In the genomic region with DNA sequence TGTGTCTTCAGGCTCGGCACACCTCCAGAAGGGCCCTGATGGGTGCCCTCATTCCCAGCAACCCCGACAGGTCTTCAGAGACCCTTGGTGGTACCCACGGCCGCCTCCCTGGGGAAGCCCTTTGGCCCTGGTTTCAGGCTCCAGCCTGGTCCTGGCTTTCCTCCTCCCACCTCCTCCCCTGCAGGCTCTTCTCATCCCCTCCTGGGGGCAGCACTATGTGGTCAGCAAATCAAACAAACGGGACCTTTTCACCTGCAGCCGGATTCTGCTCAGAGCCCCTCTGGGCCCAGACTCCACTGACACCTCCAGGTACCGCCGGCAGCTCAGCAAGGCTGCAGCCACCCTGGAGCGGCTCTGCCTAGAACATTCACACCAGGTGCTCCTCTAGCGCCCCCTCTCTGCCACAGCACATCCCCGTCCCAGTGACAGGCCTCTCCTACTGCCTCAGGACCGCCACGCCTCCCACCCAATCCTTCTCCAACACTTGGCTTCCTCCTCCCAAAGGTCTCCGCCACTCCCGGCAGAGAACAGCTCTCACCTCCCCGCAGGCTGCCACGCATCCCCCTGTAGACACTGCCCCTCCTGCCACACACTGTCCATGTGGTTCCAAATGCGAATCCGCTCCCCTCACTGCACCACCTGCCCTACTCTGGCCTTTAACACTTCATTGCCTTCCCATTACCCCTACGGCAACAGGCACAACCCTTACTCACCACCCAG, we compare ENCODE assay signal across 9 cellular contexts. TPM values are rescaled to one million over a fixed set of nuclear protein-coding genes. Genes with fewer than 3 reads are reported as not detected.
DNase-seq lines count a peak whose midpoint lies in the region; ATAC-seq and TF ChIP-seq lines count a peak whose summit lies in the region.
"Had no signal": no experiment of that assay in that cellular context is flagged by ENCODE, and none has a peak within 500 bp of the region (broad histone marks: within the 10 kb centered on the region; RNA-seq: fewer than 3 reads in every experiment).

No MANE protein-coding gene starts in this region.

- no peaks in the 10 kb centered on the region for H3K9me3 Mint-ChIP-seq in activated CD4-positive, alpha-beta T cell treated with anti-CD3 and anti-CD28 coated beads for 36 hours (ENCODE audit: low read depth)
- H3K9me3 Mint-ChIP-seq: activated naive CD4-positive, alpha-beta T cell treated with anti-CD3 and anti-CD28 coated beads, Interleukin-2, amount 50 U/mL, for 72 hours had no signal

- H3K4me1 ChIP-seq in liver (ENCODE audit: control insufficient read depth in 4 of 4, insufficient read depth in 4 of 4, low read length in 3 of 4) (peaks cover 0 to 6% (median 0%) of the 10 kb centered on the region in 4 donors), uterus (no peaks in the 10 kb centered on the region)

- no peak overlapping the region for H3K4me3 Mint-ChIP-seq in activated CD4-positive, alpha-beta T cell treated with anti-CD3 and anti-CD28 coated beads for 36 hours

- H3K9me3 ChIP-seq in liver (ENCODE audit: control insufficient read depth in 4 of 4, low read length in 3 of 4) (no peaks in the 10 kb centered on the region), uterus (no peaks in the 10 kb centered on the region)

- TF ChIP-seq POLR2A in uterus (IDR thresholded peaks at IDR 0.05): no peak

- H3K27ac ChIP-seq in liver (ENCODE audit: low read depth in 1 of 2, low read length in 2 of 2) (no peak overlapping the region), uterus (no peak overlapping the region)

- peaks cover 31% of the 10 kb centered on the region for H3K36me3 Mint-ChIP-seq in activated CD4-positive, alpha-beta T cell treated with anti-CD3 and anti-CD28 coated beads for 36 hours (ENCODE audit: low read depth)
- H3K36me3 Mint-ChIP-seq: activated naive CD4-positive, alpha-beta T cell treated with anti-CD3 and anti-CD28 coated beads, Interleukin-2, amount 50 U/mL, for 72 hours had no signal

- CTCF ChIA-PET in activated CD4-positive, alpha-beta T cell treated with anti-CD3 and anti-CD28 coated beads for 36 hours (lab: Charles Lee): interaction anchor here (0.6 to 3.3 kb wide), 5 partner anchors 9 to 837 kb away, joined by 3 to 45 read pairs (median 13); partner anchors contain the start of gene CORO7

- TF ChIP-seq CTCF in astrocyte of the cerebellum (IDR thresholded peaks at IDR 0.05; ENCODE audit: low read depth, low read length, missing control alignments) (peak; percentile 90), liver (IDR thresholded peaks at IDR 0.05; ENCODE audit: low read depth, low read length, missing input control) (peak; percentile 16), uterus (IDR thresholded peaks at IDR 0.05) (peak; percentile 14 to 25 (median 20))

- H3K36me3 ChIP-seq in liver (ENCODE audit: control insufficient read depth in 4 of 4, insufficient read depth in 3 of 4, low read depth in 1 of 4, low read length in 3 of 4) (peaks cover 4 to 9% (median 7%) of the 10 kb centered on the region in 4 donors), uterus (no peaks in the 10 kb centered on the region)

- in situ Hi-C loops in astrocyte of the cerebellum (cut with HindIII; ENCODE audit: low sequenced_read_pairs): no loop called here

- H3K27me3 Mint-ChIP-seq in activated CD4-positive, alpha-beta T cell treated with anti-CD3 and anti-CD28 coated beads for 36 hours: no peaks in the 10 kb centered on the region

- WGBS in liver: 84% methylated on average over 20 of the region's 20 CpGs

- H3K27me3 ChIP-seq in liver (ENCODE audit: control insufficient read depth in 4 of 4, insufficient read depth in 4 of 4, low read length in 3 of 4) (no peaks in the 10 kb centered on the region), uterus (no peaks in the 10 kb centered on the region)

- peak; percentile 73 for DNase-seq in activated CD4-positive, alpha-beta T cell treated with anti-CD3 and anti-CD28 coated beads for 36 hours
- no peak for DNase-seq in activated CD4-positive, alpha-beta T cell treated with anti-CD3 and anti-CD28 coated beads for 1 hour
- DNase-seq in NCI-H460 (ENCODE audit: extremely low read depth, low read depth) (peak; percentile 54), astrocyte of the cerebellum (ENCODE audit: low read depth) (no peak), uterus (peak; percentile 33 to 40), occipital lobe (lab: John Stamatoyannopoulos, UW) (no peak)

- POLR2A ChIA-PET in activated CD4-positive, alpha-beta T cell treated with anti-CD3 and anti-CD28 coated beads for 36 hours (lab: Charles Lee): no interaction called here

- no peak overlapping the region for H3K4me3 ChIP-seq in astrocyte of the cerebellum (ENCODE audit: low read depth, low read length)
- H3K4me3 ChIP-seq in liver (ENCODE audit: low read depth in 1 of 3, low read length in 3 of 3): no peak overlapping the region
- no peak overlapping the region for H3K4me3 ChIP-seq in uterus

- no peaks in the 10 kb centered on the region for H3K4me1 Mint-ChIP-seq in activated CD4-positive, alpha-beta T cell treated with anti-CD3 and anti-CD28 coated beads for 36 hours

- TF ChIP-seq RAD21 in liver (IDR thresholded peaks at IDR 0.05): peak; percentile 27 to 62

- no peak overlapping the region for H3K9ac ChIP-seq in liver (ENCODE audit: low read depth in 1 of 2, low read length in 2 of 2)

- no peak overlapping the region for H3K27ac Mint-ChIP-seq in activated CD4-positive, alpha-beta T cell treated with anti-CD3 and anti-CD28 coated beads for 36 hours

- intact Hi-C loops in activated CD4-positive, alpha-beta T cell treated with anti-CD3 and anti-CD28 coated beads for 36 hours (cut with DNase I, micrococcal nuclease): loop anchor here (1.0 to 10.0 kb wide), 4 partner anchors 45 to 410 kb away; partner anchors contain the start of gene TFAP4 (in 1 of the 2)
- intact Hi-C loops in uterus (cut with DNase I; ENCODE audit: low total_unique reads): no loop called here

- ATAC-seq in activated CD4-positive, alpha-beta T cell treated with anti-CD3 and anti-CD28 coated beads for 36 hours: peak; percentile 52
- no peak for ATAC-seq in HG03565 (IDR thresholded peaks at IDR 0.05; ENCODE audit: unreplicated experiment)

TF ChIP-seq in liver, 16 proteins besides CTCF, POLR2A, EP300 and RAD21 (continues in another document):
- TF ChIP-seq NR2F2 (IDR thresholded peaks at IDR 0.05): no peak
- no peak for TF ChIP-seq HNF4G (IDR thresholded peaks at IDR 0.05)
- TF ChIP-seq, protein P1, sequence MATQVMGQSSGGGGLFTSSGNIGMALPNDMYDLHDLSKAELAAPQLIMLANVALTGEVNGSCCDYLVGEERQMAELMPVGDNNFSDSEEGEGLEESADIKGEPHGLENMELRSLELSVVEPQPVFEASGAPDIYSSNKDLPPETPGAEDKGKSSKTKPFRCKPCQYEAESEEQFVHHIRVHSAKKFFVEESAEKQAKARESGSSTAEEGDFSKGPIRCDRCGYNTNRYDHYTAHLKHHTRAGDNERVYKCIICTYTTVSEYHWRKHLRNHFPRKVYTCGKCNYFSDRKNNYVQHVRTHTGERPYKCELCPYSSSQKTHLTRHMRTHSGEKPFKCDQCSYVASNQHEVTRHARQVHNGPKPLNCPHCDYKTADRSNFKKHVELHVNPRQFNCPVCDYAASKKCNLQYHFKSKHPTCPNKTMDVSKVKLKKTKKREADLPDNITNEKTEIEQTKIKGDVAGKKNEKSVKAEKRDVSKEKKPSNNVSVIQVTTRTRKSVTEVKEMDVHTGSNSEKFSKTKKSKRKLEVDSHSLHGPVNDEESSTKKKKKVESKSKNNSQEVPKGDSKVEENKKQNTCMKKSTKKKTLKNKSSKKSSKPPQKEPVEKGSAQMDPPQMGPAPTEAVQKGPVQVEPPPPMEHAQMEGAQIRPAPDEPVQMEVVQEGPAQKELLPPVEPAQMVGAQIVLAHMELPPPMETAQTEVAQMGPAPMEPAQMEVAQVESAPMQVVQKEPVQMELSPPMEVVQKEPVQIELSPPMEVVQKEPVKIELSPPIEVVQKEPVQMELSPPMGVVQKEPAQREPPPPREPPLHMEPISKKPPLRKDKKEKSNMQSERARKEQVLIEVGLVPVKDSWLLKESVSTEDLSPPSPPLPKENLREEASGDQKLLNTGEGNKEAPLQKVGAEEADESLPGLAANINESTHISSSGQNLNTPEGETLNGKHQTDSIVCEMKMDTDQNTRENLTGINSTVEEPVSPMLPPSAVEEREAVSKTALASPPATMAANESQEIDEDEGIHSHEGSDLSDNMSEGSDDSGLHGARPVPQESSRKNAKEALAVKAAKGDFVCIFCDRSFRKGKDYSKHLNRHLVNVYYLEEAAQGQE (IDR thresholded peaks at IDR 0.05): no peak
- no peak for TF ChIP-seq EGR1 (IDR thresholded peaks at IDR 0.05; ENCODE audit: low read depth in 2 of 2)
- no peak for TF ChIP-seq HNF4A (conservative IDR thresholded peaks at IDR 0.05)
- TF ChIP-seq FOXA2 (IDR thresholded peaks at IDR 0.05): no peak

RNA-seq across cellular contexts. Expression of gene CORO7, which starts 12.0 kb away (rescaled TPM):
- total RNA-seq in activated CD4-positive, alpha-beta T cell treated with anti-CD3 and anti-CD28 coated beads for 36 hours: 10 to 100 TPM; 65.0 to 67.1 TPM
- total RNA-seq in NCI-H460 (2014; rRNA removed; shearing (Covaris generic)): 12.3 and 13.1 TPM in 2 replicates
- polyA plus RNA-seq in NCI-H460 (2014; cell fraction: nucleus; rRNA removed): 74.9 and 106 TPM in 2 replicates
- 10 to 100 TPM; 16.0 to 21.5 TPM for total RNA-seq in liver
- 10 to 100 TPM in 1 of 2 donors, 1 to 10 TPM in 1; 7.3 to 10.0 TPM for polyA plus RNA-seq in liver
- total RNA-seq in uterus: 10 to 100 TPM; 13.8 to 52.1 (median 30.0) TPM
- 38.8 TPM for total RNA-seq in occipital lobe

RNA-seq across cellular contexts. Expression of gene DNAJA3, which starts 21.3 kb away (rescaled TPM):
- 100 to 1,000 TPM in 1 of 2 experiments, 10 to 100 TPM in 1; 93.9 to 102 TPM for total RNA-seq in activated CD4-positive, alpha-beta T cell treated with anti-CD3 and anti-CD28 coated beads for 36 hours
- 210 and 214 TPM in 2 replicates for total RNA-seq in NCI-H460 (2014; rRNA removed; shearing (Covaris generic))
- 255 and 278 TPM in 2 replicates for polyA plus RNA-seq in NCI-H460 (2014; cell fraction: nucleus; rRNA removed)
- 10 to 100 TPM; 39.6 to 86.3 TPM for total RNA-seq in liver
- polyA plus RNA-seq in liver: 10 to 100 TPM; 57.2 to 73.9 TPM
- total RNA-seq in uterus: 10 to 100 TPM; 13.8 to 44.9 (median 36.4) TPM
- total RNA-seq in occipital lobe: 32.1 TPM

RNA-seq across cellular contexts. Expression of gene VASN, which starts 32.8 kb away (rescaled TPM):
- total RNA-seq in activated CD4-positive, alpha-beta T cell treated with anti-CD3 and anti-CD28 coated beads for 36 hours: not detected
- 5.1 and 7.2 TPM in 2 replicates for total RNA-seq in NCI-H460 (2014; rRNA removed; shearing (Covaris generic))
- polyA plus RNA-seq in NCI-H460 (2014; cell fraction: nucleus; rRNA removed): 11.4 and 19.5 TPM in 2 replicates
- 10 to 100 TPM; 19.7 to 22.7 TPM for total RNA-seq in liver
- polyA plus RNA-seq in liver: 10 to 100 TPM in 1 of 2 donors, 1 to 10 TPM in 1; 6.2 to 26.9 TPM
- 10 to 100 TPM in 3 of 4 donors, 1 to 10 TPM in 1; 3.6 to 49.0 (median 19.9) TPM for total RNA-seq in uterus
- 2.5 TPM for total RNA-seq in occipital lobe
- total RNA-seq: activated naive CD4-positive, alpha-beta T cell treated with anti-CD3 and anti-CD28 coated beads, Interleukin-2, amount 50 U/mL, for 72 hours had no signal

RNA-seq across cellular contexts. Expression of gene PAM16, which starts 53.3 kb away (rescaled TPM):
- total RNA-seq in activated CD4-positive, alpha-beta T cell treated with anti-CD3 and anti-CD28 coated beads for 36 hours: 10 to 100 TPM; 62.8 to 67.8 TPM
- 65.7 and 80.6 TPM in 2 replicates for total RNA-seq in NCI-H460 (2014; rRNA removed; shearing (Covaris generic))
- 212 and 227 TPM in 2 replicates for polyA plus RNA-seq in NCI-H460 (2014; cell fraction: nucleus; rRNA removed)
- total RNA-seq in liver (10 to 100 TPM; 14.0 to 23.8 TPM), uterus (100 to 1,000 TPM in 1 of 4 donors, 10 to 100 TPM in 2, 1 to 10 TPM in 1; 8.9 to 438 (median 35.3) TPM), occipital lobe (21.2 TPM)
- polyA plus RNA-seq in liver: 10 to 100 TPM; 35.3 to 70.5 TPM

Comparison
In these comparisons a context has a peak if more than half of its experiments do, and no peak if none do; other contexts are left out.
1. DNase-seq: peak in activated CD4-positive, alpha-beta T cell treated with anti-CD3 and anti-CD28 coated beads for 36 hours (single experiment), NCI-H460 (single experiment) and uterus (2 of 2); none in activated CD4-positive, alpha-beta T cell treated with anti-CD3 and anti-CD28 coated beads for 1 hour (single experiment), astrocyte of the cerebellum (single experiment) and occipital lobe (single experiment).
2. CTCF ChIP-seq: peak in every context shown above with its lines; median percentile 90 in astrocyte of the cerebellum; 20 in uterus; 16 in liver.